ENCODE assay signal across 1 cellular context in genomic region chr19:796692-797527, GRCh38.
TF ChIP-seq lines count a peak whose summit lies in the region.

PTBP1 (plus strand) TSS chr19:797452; CDS start chr19:797498, 46 bp downstream.

TF ChIP-seq in SK-N-SH, 30 proteins besides CTCF, POLR2A, EP300 and RAD21 (continued from another document):
- TF ChIP-seq ZBTB33 (IDR thresholded peaks at IDR 0.05; ENCODE audit: borderline replicate concordance, low read depth) (no peak), USF2 (IDR thresholded peaks at IDR 0.05; ENCODE audit: borderline replicate concordance, low read depth, low read length) (peak; percentile 90), YY1 (IDR thresholded peaks at IDR 0.05; ENCODE audit: low read depth) (peak; percentile 100), FOXM1 (IDR thresholded peaks at IDR 0.05; ENCODE audit: low read depth) (no peak), USF1 (IDR thresholded peaks at IDR 0.05; ENCODE audit: borderline replicate concordance, low read depth) (peak; percentile 99), MAX (IDR thresholded peaks at IDR 0.05; ENCODE audit: low read depth) (peak; percentile 89), PBX3 (IDR thresholded peaks at IDR 0.05) (peak; percentile 95), JUND (IDR thresholded peaks at IDR 0.05) (no peak)
TF ChIP-seq in SK-N-SH: peak in this region for 16.
